ENCODE assay signal across 10 cellular contexts in genomic region chr11:86183694-86184093, GRCh38.
A peak's percentile ranks its signal among the peaks of the same experiment; 100 is the strongest.
DNase-seq lines count a peak whose midpoint lies in the region; ATAC-seq, FAIRE-seq and TF ChIP-seq lines count a peak whose summit lies in the region.
"Had no signal": no experiment of that assay in that cellular context is flagged by ENCODE, and none has a peak within 500 bp of the region (broad histone marks: within the 10 kb centered on the region; RNA-seq: fewer than 3 reads in every experiment).

No MANE protein-coding gene starts in this region.

- H3K27me3 Mint-ChIP-seq in stimulated activated naive CD8-positive, alpha-beta T cell treated with anti-CD3 and anti-CD28 coated beads, Interleukin-15, amount 100 ng/mL, for 72 hours, result no peaks in the 10 kb centered on the region

- FAIRE-seq in HTR-8/SVneo (lab: Jason Lieb, UNC), result no peak

- H3K27me3 ChIP-seq in fibroblast of lung (ENCODE audit: control insufficient read depth, insufficient read depth, low read length), result no peaks in the 10 kb centered on the region
- H3K27me3 ChIP-seq: esophagus muscularis mucosa had no signal

- peak; percentile 74 to 76 for ATAC-seq in activated naive CD4-positive, alpha-beta T cell treated with anti-CD3 and anti-CD28 coated beads, Interleukin-2, amount 50 U/mL, for 72 hours
- ATAC-seq in stimulated activated naive CD8-positive, alpha-beta T cell treated with anti-CD3 and anti-CD28 coated beads, Interleukin-15, amount 100 ng/mL, for 72 hours, result peak; percentile 82
- no peak for ATAC-seq in HG03108 (IDR thresholded peaks at IDR 0.05; ENCODE audit: unreplicated experiment)

- peak in 1 of 2 donors; percentile 41 for DNase-seq in activated naive CD4-positive, alpha-beta T cell treated with anti-CD3 and anti-CD28 coated beads, Interleukin-2, amount 50 U/mL, for 72 hours (ENCODE audit: low spot score in 2 of 2)
- no peak for DNase-seq in activated naive CD4-positive, alpha-beta T cell treated with anti-CD3 and anti-CD28 coated beads, Interleukin-2, amount 50 U/mL, for 16 hours
- peak; percentile 59 for DNase-seq in RPMI7951 (ENCODE audit: low read depth)
- peak; percentile 47 to 72 for DNase-seq in fibroblast of lung (ENCODE audit: low read depth in 2 of 2)
- DNase-seq in stimulated activated naive CD8-positive, alpha-beta T cell treated with anti-CD3 and anti-CD28 coated beads, Interleukin-15, amount 100 ng/mL, for 72 hours, result peak; percentile 14 to 49
- no peak for DNase-seq in HTR-8/SVneo (ENCODE audit: insufficient read length, low spot score)
- no peak for DNase-seq in SKM-1 treated with dmso at 0.1 percent for 144 hours (lab: John Stamatoyannopoulos, UW; ENCODE audit: unreplicated experiment)

- peaks cover 0 to 4% of the 10 kb centered on the region in 2 donors for H3K9me3 Mint-ChIP-seq in activated naive CD4-positive, alpha-beta T cell treated with anti-CD3 and anti-CD28 coated beads, Interleukin-2, amount 50 U/mL, for 72 hours
- H3K9me3 Mint-ChIP-seq in stimulated activated naive CD8-positive, alpha-beta T cell treated with anti-CD3 and anti-CD28 coated beads, Interleukin-15, amount 100 ng/mL, for 72 hours, result no peaks in the 10 kb centered on the region

- no peaks in the 10 kb centered on the region for H3K36me3 ChIP-seq in fibroblast of lung (ENCODE audit: control insufficient read depth, insufficient read depth, low read length)
- H3K36me3 ChIP-seq: esophagus muscularis mucosa had no signal

- no peak overlapping the region for H3K27ac ChIP-seq in fibroblast of lung (ENCODE audit: insufficient read depth, low read length)
- H3K27ac ChIP-seq: C4-2B, esophagus muscularis mucosa had no signal

- no peak overlapping the region for H3K4me3 ChIP-seq in fibroblast of lung (replicated peaks in 1 of 4; ENCODE audit: control extremely low read depth in 1 of 4, insufficient read depth in 1 of 4, low read depth in 3 of 4, low read length in 4 of 4)
- H3K4me3 ChIP-seq: esophagus muscularis mucosa had no signal

- no peaks in the 10 kb centered on the region for H3K9me3 ChIP-seq in fibroblast of lung (ENCODE audit: control insufficient read depth, insufficient read depth, low read depth, low read length)
- H3K9me3 ChIP-seq: esophagus muscularis mucosa had no signal

- no peaks in the 10 kb centered on the region for H3K4me1 Mint-ChIP-seq in stimulated activated naive CD8-positive, alpha-beta T cell treated with anti-CD3 and anti-CD28 coated beads, Interleukin-15, amount 100 ng/mL, for 72 hours

- no peaks in the 10 kb centered on the region for H3K4me1 ChIP-seq in fibroblast of lung (ENCODE audit: control insufficient read depth, extremely low read depth, insufficient read depth, low read length)

- H3K9ac ChIP-seq in fibroblast of lung (ENCODE audit: insufficient read depth, low read length), result no peak overlapping the region

- H3K79me2 ChIP-seq in fibroblast of lung (ENCODE audit: control insufficient read depth, insufficient read depth, low read length), result no peaks in the 10 kb centered on the region

- no peak overlapping the region for H3K27ac Mint-ChIP-seq in activated naive CD4-positive, alpha-beta T cell treated with anti-CD3 and anti-CD28 coated beads, Interleukin-2, amount 50 U/mL, for 72 hours
- H3K27ac Mint-ChIP-seq in stimulated activated naive CD8-positive, alpha-beta T cell treated with anti-CD3 and anti-CD28 coated beads, Interleukin-15, amount 100 ng/mL, for 72 hours, result no peak overlapping the region

- no peak for TF ChIP-seq CTCF in fibroblast of lung (conservative IDR thresholded peaks at IDR 0.05 in 1 of 2, IDR thresholded peaks at IDR 0.05 in 1 of 2; ENCODE audit: low read depth in 1 of 2, low read length in 2 of 2)

- no peak overlapping the region for H2AFZ ChIP-seq in fibroblast of lung (ENCODE audit: low read length)

- H4K20me1 ChIP-seq in fibroblast of lung (ENCODE audit: control insufficient read depth, extremely low read depth, insufficient read depth, low read length), result no peaks in the 10 kb centered on the region

- peaks cover 0 to 19% of the 10 kb centered on the region in 2 donors for H3K36me3 Mint-ChIP-seq in activated naive CD4-positive, alpha-beta T cell treated with anti-CD3 and anti-CD28 coated beads, Interleukin-2, amount 50 U/mL, for 72 hours

- H3K4me3 Mint-ChIP-seq in stimulated activated naive CD8-positive, alpha-beta T cell treated with anti-CD3 and anti-CD28 coated beads, Interleukin-15, amount 100 ng/mL, for 72 hours, result no peak overlapping the region

- no peak overlapping the region for H3K4me2 ChIP-seq in fibroblast of lung (ENCODE audit: extremely low read depth, insufficient read depth, low read length)

Comparison
In these comparisons a context has a peak if more than half of its experiments do, and no peak if none do; other contexts are left out.
1. DNase-seq: peak in RPMI7951 (single experiment), fibroblast of lung (2 of 2) and stimulated activated naive CD8-positive, alpha-beta T cell treated with anti-CD3 and anti-CD28 coated beads, Interleukin-15, amount 100 ng/mL, for 72 hours (2 of 2); none in activated naive CD4-positive, alpha-beta T cell treated with anti-CD3 and anti-CD28 coated beads, Interleukin-2, amount 50 U/mL, for 16 hours (single experiment), HTR-8/SVneo (single experiment) and SKM-1 treated with dmso at 0.1 percent for 144 hours (single experiment).